Comparison of ENCODE assay signal across 19 cellular contexts in genomic region chr18:12048827-12049175, GRCh38. TPM values are rescaled to one million over a fixed set of nuclear protein-coding genes. Genes with fewer than 3 reads are reported as not detected.
DNase-seq lines count a peak whose midpoint lies in the region; ATAC-seq, FAIRE-seq and TF ChIP-seq lines count a peak whose summit lies in the region.
"Had no signal": no experiment of that assay in that cellular context is flagged by ENCODE, and none has a peak within 500 bp of the region (broad histone marks: within the 10 kb centered on the region; RNA-seq: fewer than 3 reads in every experiment).

No MANE protein-coding gene starts in this region.

- H3K9me3 ChIP-seq in GM23248 (ENCODE audit: low read depth) = no peaks in the 10 kb centered on the region
- H3K9me3 ChIP-seq in keratinocyte (ENCODE audit: control insufficient read depth, low read depth, low read length) = no peaks in the 10 kb centered on the region
- H3K9me3 ChIP-seq in kidney (ENCODE audit: control insufficient read depth in 1 of 2, low read length in 2 of 2) = no peaks in the 10 kb centered on the region
- no peaks in the 10 kb centered on the region for H3K9me3 ChIP-seq in body of pancreas
- H3K9me3 ChIP-seq: colonic mucosa, gastroesophageal sphincter, left ventricle myocardium inferior, spleen had no signal

- H4K20me1 ChIP-seq in GM23248 (ENCODE audit: insufficient read depth) (no peaks in the 10 kb centered on the region), keratinocyte (ENCODE audit: control insufficient read depth, extremely low read depth, insufficient read depth, low read length) (no peaks in the 10 kb centered on the region)

- H3K4me2 ChIP-seq in GM23248 (ENCODE audit: unreplicated experiment) (no peak overlapping the region), keratinocyte (ENCODE audit: control insufficient read depth, extremely low read depth, insufficient read depth, low read depth, low read length) (peak overlapping the region; percentile 11)
- H3K4me2 ChIP-seq: neural progenitor cell had no signal

- no peak for TF ChIP-seq POLR2A in body of pancreas (IDR thresholded peaks at IDR 0.05)

- H3K4me3 ChIP-seq in GM23248 (no peak overlapping the region), keratinocyte (ENCODE audit: control insufficient read depth in 2 of 3, extremely low read depth in 1 of 3, insufficient read depth in 2 of 3, low read depth in 1 of 3, low read length in 3 of 3) (no peak overlapping the region), kidney (ENCODE audit: low read length in 2 of 2) (no peak overlapping the region), body of pancreas (no peak overlapping the region)
- H3K4me3 ChIP-seq: colonic mucosa, gastroesophageal sphincter, left ventricle myocardium inferior, neural progenitor cell, spleen had no signal

- H3K79me2 ChIP-seq in GM23248 (ENCODE audit: insufficient read depth) (no peaks in the 10 kb centered on the region), keratinocyte (ENCODE audit: control insufficient read depth, insufficient read depth, low read length) (no peaks in the 10 kb centered on the region)

- H3K27ac ChIP-seq in GM23248 = peak overlapping the region; percentile 56
- peak overlapping the region; percentile 16 for H3K27ac ChIP-seq in keratinocyte (ENCODE audit: control insufficient read depth, insufficient read depth, low read length)
- H3K27ac ChIP-seq in kidney (ENCODE audit: low read depth in 2 of 2, low read length in 2 of 2) = no peak overlapping the region
- H3K27ac ChIP-seq in body of pancreas = no peak overlapping the region
- H3K27ac ChIP-seq: colonic mucosa, gastroesophageal sphincter, left ventricle myocardium inferior, neural progenitor cell had no signal

- intact Hi-C loops in kidney (cut with DNase I) (no loop called here), body of pancreas (cut with DNase I) (loop anchor here (10.0 kb wide), 2 partner anchors 114 to 314 kb away; no protein-coding TSS in a partner anchor)

- H3K36me3 ChIP-seq in GM23248 (ENCODE audit: low read depth) = no peaks in the 10 kb centered on the region
- no peaks in the 10 kb centered on the region for H3K36me3 ChIP-seq in keratinocyte (ENCODE audit: control insufficient read depth in 2 of 2, extremely low read depth in 1 of 2, insufficient read depth in 2 of 2, low read length in 2 of 2)
- no peaks in the 10 kb centered on the region for H3K36me3 ChIP-seq in kidney (ENCODE audit: control insufficient read depth in 1 of 2, insufficient read depth in 2 of 2, low read length in 2 of 2)
- H3K36me3 ChIP-seq in body of pancreas (replicated peaks in 1 of 2; ENCODE audit: insufficient read depth in 1 of 2, low read depth in 2 of 2) = no peaks in the 10 kb centered on the region
- H3K36me3 ChIP-seq: colonic mucosa, gastroesophageal sphincter, left ventricle myocardium inferior, neural progenitor cell, spleen had no signal

- H3K27me3 ChIP-seq in GM23248 (replicated peaks; ENCODE audit: insufficient read depth) (peaks cover 5% of the 10 kb centered on the region; the same call in 1 of the 2 replicates), keratinocyte (ENCODE audit: control insufficient read depth, extremely low read depth, insufficient read depth, low read length) (no peaks in the 10 kb centered on the region), body of pancreas (no peaks in the 10 kb centered on the region)
- H3K27me3 ChIP-seq: colonic mucosa, neural progenitor cell, spleen had no signal

- TF ChIP-seq CTCF in keratinocyte (optimal IDR thresholded peaks at IDR 0.05 in 1 of 3, IDR thresholded peaks at IDR 0.05 in 1 of 3, conservative IDR thresholded peaks at IDR 0.05 in 1 of 3; ENCODE audit: extremely low read depth in 1 of 3, insufficient read depth in 2 of 3, low read length in 3 of 3) (no peak), kidney (IDR thresholded peaks at IDR 0.05; ENCODE audit: borderline replicate concordance, extremely low read depth, insufficient read depth) (no peak), body of pancreas (IDR thresholded peaks at IDR 0.05) (no peak)

- dilution Hi-C loops in keratinocyte (cut with MboI; ENCODE audit: extremely low pct_ligation_motif_present, low sequenced_read_pairs) = no loop called here

- H3K9me1 ChIP-seq in keratinocyte (ENCODE audit: control insufficient read depth, extremely low read depth, insufficient read depth, low read length) = no peaks in the 10 kb centered on the region

- FAIRE-seq in keratinocyte (lab: Jason Lieb, UNC) (no peak), kidney (lab: Jason Lieb, UNC) (no peak)

- H2AFZ ChIP-seq in GM23248 (peak overlapping the region; percentile 62), keratinocyte (ENCODE audit: control insufficient read depth, low read length) (peak overlapping the region; percentile 35)
- H2AFZ ChIP-seq: neural progenitor cell had no signal

- ATAC-seq in body of pancreas (no peak), HG03097 (IDR thresholded peaks at IDR 0.05; ENCODE audit: low FRiP score, unreplicated experiment) (no peak)
- ATAC-seq: gastroesophageal sphincter had no signal

- H3K9ac ChIP-seq in GM23248 = no peak overlapping the region
- no peak overlapping the region for H3K9ac ChIP-seq in keratinocyte (ENCODE audit: control insufficient read depth, extremely low read depth, insufficient read depth, low read length)
- H3K9ac ChIP-seq in kidney (ENCODE audit: low read length in 2 of 2) = no peak overlapping the region
- H3K9ac ChIP-seq: neural progenitor cell had no signal

- H3K9me2 ChIP-seq in GM23248 (ENCODE audit: insufficient read depth) = no peaks in the 10 kb centered on the region

- H3K4me1 ChIP-seq in GM23248 (ENCODE audit: insufficient read depth) (peaks cover 9% of the 10 kb centered on the region; the same call in 1 of the 2 replicates), keratinocyte (ENCODE audit: control insufficient read depth, extremely low read depth, insufficient read depth, low read length) (peaks cover 4% of the 10 kb centered on the region), kidney (ENCODE audit: control insufficient read depth in 1 of 2, insufficient read depth in 1 of 2, low read depth in 1 of 2, low read length in 2 of 2) (peaks cover 0 to 2% of the 10 kb centered on the region in 2 donors), body of pancreas (peaks cover 6% of the 10 kb centered on the region)
- H3K4me1 ChIP-seq: colonic mucosa, gastroesophageal sphincter, left ventricle myocardium inferior, neural progenitor cell had no signal

- H3F3A ChIP-seq in GM23248 (ENCODE audit: insufficient read depth) = no peaks in the 10 kb centered on the region

- in situ Hi-C loops in GM23248 (cut with MboI) = no loop called here

- DNase-seq in A172 (ENCODE audit: low spot score) (peak; percentile 57), GM23248 (peak; percentile 66), amniotic epithelial cell (ENCODE audit: low read depth) (peak; percentile 67), keratinocyte (ENCODE audit: low read depth, low spot score) (no peak), kidney (no peak), body of pancreas (no peak), germinal center (ENCODE audit: low spot score) (no peak)
- DNase-seq: activated CD4-positive, alpha-beta T cell treated with anti-CD3 and anti-CD28 coated beads, Interleukin-2, amount 50 U/mL, for 48 hours; AML-193; colonic mucosa; DND-41; KBM-7; left ventricle myocardium inferior; NCI-H2081; spleen; T-helper 1 cell had no signal

- 34 to 38% methylated on average over 2 of the region's 2 CpGs for WGBS in GM23248 (ENCODE audit: low coverage in 1 of 2, low lambda C conversion rate in 2 of 2, missing lambda C conversion rate in 2 of 2), 2 experiments
- WGBS in body of pancreas, 2 donors = 75% methylated on average over 2 of the region's 2 CpGs

RNA-seq across cellular contexts. Expression of gene ANKRD62, which starts 44.8 kb away (rescaled TPM):
- total RNA-seq in A172 (2014; rRNA removed; shearing (Covaris generic)) = not detected in 2 replicates
- not detected in 2 replicates for total RNA-seq in GM23248 (2014; rRNA removed; shearing (Covaris generic))
- polyA plus RNA-seq in GM23248 (2016; fragmentation: Nextera tagmentation; extraction: Ambion mirVana) = not detected in 2 replicates
- not detected in 3 replicates for polyA plus RNA-seq in keratinocyte
- 0.22 TPM for polyA plus RNA-seq in keratinocyte (2011; ENCODE audit: low read depth)
- polyA plus RNA-seq in keratinocyte (2011; cell fraction: cytosol; rRNA removed) = not detected in 2 replicates
- not detected in 2 replicates for polyA plus RNA-seq in keratinocyte (2011; cell fraction: nucleus; rRNA removed)
- polyA plus RNA-seq in keratinocyte (2012; ENCODE audit: low replicate concordance) = not detected in 2 replicates
- polyA minus RNA-seq in keratinocyte = not detected in 3 replicates
- not detected for polyA minus RNA-seq in keratinocyte (2011; cell fraction: cytosol; rRNA and poly(A)+ RNA removed)
- not detected in 2 replicates for polyA minus RNA-seq in keratinocyte (2011; cell fraction: nucleus; rRNA and poly(A)+ RNA removed)
- total RNA-seq in kidney = not detected
- not detected for polyA plus RNA-seq in kidney (ENCODE audit: insufficient read depth, low read depth, low replicate concordance)
- total RNA-seq in body of pancreas = 10 to 100 TPM; 13.0 to 14.2 TPM
- total RNA-seq: gastroesophageal sphincter, left ventricle myocardium inferior, spleen had no signal
- polyA plus RNA-seq: spleen had no signal

Comparison
In these comparisons a context has a peak if more than half of its experiments do, and no peak if none do; other contexts are left out.
1. DNase-seq: peak in A172 (single experiment), GM23248 (single experiment) and amniotic epithelial cell (single experiment); none in keratinocyte (single experiment), kidney (single experiment), body of pancreas (0 of 4) and germinal center (single experiment).
2. H3K27ac ChIP-seq: peak in GM23248 (single experiment) and keratinocyte (single experiment); none in kidney (0 of 2) and body of pancreas (0 of 4).
3. RNA of gene ANKRD62, which starts 44.8 kb away (total RNA-seq): 13.0 to 14.2 TPM in body of pancreas; not detected in A172, not detected in GM23248 and not detected in kidney (single experiment); every median in the first group is over 10 times any median in the second.